Comparison of ENCODE assay signal across 1 cellular context in the genomic region with DNA sequence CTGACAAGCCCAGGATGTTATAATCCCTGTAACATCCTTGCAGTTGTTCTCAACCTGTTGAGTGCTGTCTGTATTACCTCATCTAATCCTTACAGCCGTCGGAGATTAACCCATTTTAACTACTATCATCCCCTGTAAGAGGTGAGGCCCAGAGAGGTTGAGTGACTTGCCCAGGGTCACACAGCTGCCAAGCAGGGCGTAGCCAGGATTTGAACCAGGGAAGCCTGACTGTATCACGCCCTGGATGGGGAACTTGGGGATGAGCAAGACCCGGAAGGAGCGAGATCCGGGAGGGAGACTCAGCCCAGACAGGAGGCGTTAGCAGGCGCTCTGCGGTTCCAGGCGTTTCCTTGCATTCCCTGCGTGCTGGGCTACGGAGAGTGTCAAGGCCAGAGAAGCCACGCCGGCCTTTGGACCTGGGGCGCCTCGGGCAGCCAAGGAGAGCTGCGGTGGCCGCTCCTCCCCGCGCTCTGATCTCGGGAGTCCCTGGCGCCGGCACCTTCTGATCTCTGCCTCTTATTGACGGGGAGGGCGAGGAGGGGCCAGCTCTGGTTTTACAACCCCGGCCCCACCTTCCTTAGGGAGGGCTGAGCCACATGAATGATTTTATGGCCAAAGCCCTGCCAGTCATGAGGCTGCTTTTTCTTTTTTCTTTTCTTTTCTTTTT.
TF ChIP-seq lines count a peak whose summit lies in the region.

No MANE protein-coding gene starts in this region.

TF ChIP-seq in HepG2, 621 proteins besides CTCF, POLR2A, EP300 and RAD21 (continued from another document and continues in another):
- TF ChIP-seq, protein P1, sequence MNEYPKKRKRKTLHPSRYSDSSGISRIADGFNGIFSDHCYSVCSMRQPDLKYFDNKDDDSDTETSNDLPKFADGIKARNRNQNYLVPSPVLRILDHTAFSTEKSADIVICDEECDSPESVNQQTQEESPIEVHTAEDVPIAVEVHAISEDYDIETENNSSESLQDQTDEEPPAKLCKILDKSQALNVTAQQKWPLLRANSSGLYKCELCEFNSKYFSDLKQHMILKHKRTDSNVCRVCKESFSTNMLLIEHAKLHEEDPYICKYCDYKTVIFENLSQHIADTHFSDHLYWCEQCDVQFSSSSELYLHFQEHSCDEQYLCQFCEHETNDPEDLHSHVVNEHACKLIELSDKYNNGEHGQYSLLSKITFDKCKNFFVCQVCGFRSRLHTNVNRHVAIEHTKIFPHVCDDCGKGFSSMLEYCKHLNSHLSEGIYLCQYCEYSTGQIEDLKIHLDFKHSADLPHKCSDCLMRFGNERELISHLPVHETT (CRISPR knock-in tag; conservative IDR thresholded peaks at IDR 0.05), result peak; percentile 50; the same call in 1 of the 2 replicates
- TF ChIP-seq MTF1 (CRISPR knock-in tag; IDR thresholded peaks at IDR 0.05) (no peak), ZNF12 (CRISPR knock-in tag; IDR thresholded peaks at IDR 0.05) (no peak), KAT7 (CRISPR knock-in tag; IDR thresholded peaks at IDR 0.05; ENCODE audit: borderline replicate concordance) (peak; percentile 87), NFKBIZ (CRISPR knock-in tag; IDR thresholded peaks at IDR 0.05) (0 out of 2 replicates have a peak, but pooled peaks have one; percentile 77), GABPB1 (CRISPR knock-in tag; IDR thresholded peaks at IDR 0.05) (peak; percentile 79; the same call in 1 of the 2 replicates), HIVEP1 (CRISPR knock-in tag; IDR thresholded peaks at IDR 0.05) (peak; percentile 72), GZF1 (CRISPR knock-in tag; IDR thresholded peaks at IDR 0.05) (no peak), ZNF577 (CRISPR knock-in tag; IDR thresholded peaks at IDR 0.05; ENCODE audit: borderline replicate concordance, low read depth) (no peak), ZNF724P (CRISPR knock-in tag; IDR thresholded peaks at IDR 0.05; ENCODE audit: borderline replicate concordance) (no peak), ZNF766 (CRISPR knock-in tag; IDR thresholded peaks at IDR 0.05; ENCODE audit: borderline replicate concordance) (no peak), ZNF124 (CRISPR knock-in tag; IDR thresholded peaks at IDR 0.05) (0 out of 2 replicates have a peak, but pooled peaks have one; percentile 47), GATAD1 (CRISPR knock-in tag; IDR thresholded peaks at IDR 0.05) (peak; percentile 57; the same call in 1 of the 2 replicates), TBX2 (CRISPR knock-in tag; IDR thresholded peaks at IDR 0.05; ENCODE audit: borderline replicate concordance) (peak; percentile 97), CEBPG (CRISPR knock-in tag; IDR thresholded peaks at IDR 0.05) (peak; percentile 55; the same call in 1 of the 2 replicates), ZSCAN30 (CRISPR knock-in tag; IDR thresholded peaks at IDR 0.05) (no peak), NONO (IDR thresholded peaks at IDR 0.05) (no peak), NONO (CRISPR knock-in tag; conservative IDR thresholded peaks at IDR 0.05) (peak; percentile 90), MAFG (CRISPR knock-in tag; IDR thresholded peaks at IDR 0.05) (no peak), ZNF382 (CRISPR knock-in tag; IDR thresholded peaks at IDR 0.05; ENCODE audit: borderline replicate concordance) (no peak), POLR2AphosphoS2 (IDR thresholded peaks at IDR 0.05; ENCODE audit: low read depth, low read length) (no peak), ARNTL (CRISPR knock-in tag; IDR thresholded peaks at IDR 0.05) (peak; percentile 82; the same call in 1 of the 2 replicates), ZNF619 (CRISPR knock-in tag; IDR thresholded peaks at IDR 0.05) (no peak), ZNF552 (CRISPR knock-in tag; IDR thresholded peaks at IDR 0.05; ENCODE audit: borderline replicate concordance) (peak; percentile 46; the same call in 1 of the 2 replicates), ZNF841 (CRISPR knock-in tag; IDR thresholded peaks at IDR 0.05; ENCODE audit: borderline replicate concordance) (no peak), ZC3H4 (CRISPR knock-in tag; IDR thresholded peaks at IDR 0.05; ENCODE audit: borderline replicate concordance) (no peak), ATAD3A (CRISPR knock-in tag; IDR thresholded peaks at IDR 0.05) (no peak), ZMAT3 (CRISPR knock-in tag; conservative IDR thresholded peaks at IDR 0.05) (peak; percentile 79; the same call in 1 of the 2 replicates)
- TF ChIP-seq, protein P2, sequence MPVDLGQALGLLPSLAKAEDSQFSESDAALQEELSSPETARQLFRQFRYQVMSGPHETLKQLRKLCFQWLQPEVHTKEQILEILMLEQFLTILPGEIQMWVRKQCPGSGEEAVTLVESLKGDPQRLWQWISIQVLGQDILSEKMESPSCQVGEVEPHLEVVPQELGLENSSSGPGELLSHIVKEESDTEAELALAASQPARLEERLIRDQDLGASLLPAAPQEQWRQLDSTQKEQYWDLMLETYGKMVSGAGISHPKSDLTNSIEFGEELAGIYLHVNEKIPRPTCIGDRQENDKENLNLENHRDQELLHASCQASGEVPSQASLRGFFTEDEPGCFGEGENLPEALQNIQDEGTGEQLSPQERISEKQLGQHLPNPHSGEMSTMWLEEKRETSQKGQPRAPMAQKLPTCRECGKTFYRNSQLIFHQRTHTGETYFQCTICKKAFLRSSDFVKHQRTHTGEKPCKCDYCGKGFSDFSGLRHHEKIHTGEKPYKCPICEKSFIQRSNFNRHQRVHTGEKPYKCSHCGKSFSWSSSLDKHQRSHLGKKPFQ (CRISPR knock-in tag; IDR thresholded peaks at IDR 0.05; ENCODE audit: insufficient replicate concordance), result no peak
- TF ChIP-seq, protein P3, sequence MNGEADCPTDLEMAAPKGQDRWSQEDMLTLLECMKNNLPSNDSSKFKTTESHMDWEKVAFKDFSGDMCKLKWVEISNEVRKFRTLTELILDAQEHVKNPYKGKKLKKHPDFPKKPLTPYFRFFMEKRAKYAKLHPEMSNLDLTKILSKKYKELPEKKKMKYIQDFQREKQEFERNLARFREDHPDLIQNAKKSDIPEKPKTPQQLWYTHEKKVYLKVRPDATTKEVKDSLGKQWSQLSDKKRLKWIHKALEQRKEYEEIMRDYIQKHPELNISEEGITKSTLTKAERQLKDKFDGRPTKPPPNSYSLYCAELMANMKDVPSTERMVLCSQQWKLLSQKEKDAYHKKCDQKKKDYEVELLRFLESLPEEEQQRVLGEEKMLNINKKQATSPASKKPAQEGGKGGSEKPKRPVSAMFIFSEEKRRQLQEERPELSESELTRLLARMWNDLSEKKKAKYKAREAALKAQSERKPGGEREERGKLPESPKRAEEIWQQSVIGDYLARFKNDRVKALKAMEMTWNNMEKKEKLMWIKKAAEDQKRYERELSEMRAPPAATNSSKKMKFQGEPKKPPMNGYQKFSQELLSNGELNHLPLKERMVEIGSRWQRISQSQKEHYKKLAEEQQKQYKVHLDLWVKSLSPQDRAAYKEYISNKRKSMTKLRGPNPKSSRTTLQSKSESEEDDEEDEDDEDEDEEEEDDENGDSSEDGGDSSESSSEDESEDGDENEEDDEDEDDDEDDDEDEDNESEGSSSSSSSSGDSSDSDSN (CRISPR knock-in tag; IDR thresholded peaks at IDR 0.05), result peak; percentile 68
- TF ChIP-seq, protein P4, sequence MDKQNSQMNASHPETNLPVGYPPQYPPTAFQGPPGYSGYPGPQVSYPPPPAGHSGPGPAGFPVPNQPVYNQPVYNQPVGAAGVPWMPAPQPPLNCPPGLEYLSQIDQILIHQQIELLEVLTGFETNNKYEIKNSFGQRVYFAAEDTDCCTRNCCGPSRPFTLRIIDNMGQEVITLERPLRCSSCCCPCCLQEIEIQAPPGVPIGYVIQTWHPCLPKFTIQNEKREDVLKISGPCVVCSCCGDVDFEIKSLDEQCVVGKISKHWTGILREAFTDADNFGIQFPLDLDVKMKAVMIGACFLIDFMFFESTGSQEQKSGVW (CRISPR knock-in tag; IDR thresholded peaks at IDR 0.05; ENCODE audit: borderline replicate concordance), result no peak
- TF ChIP-seq, protein P5, sequence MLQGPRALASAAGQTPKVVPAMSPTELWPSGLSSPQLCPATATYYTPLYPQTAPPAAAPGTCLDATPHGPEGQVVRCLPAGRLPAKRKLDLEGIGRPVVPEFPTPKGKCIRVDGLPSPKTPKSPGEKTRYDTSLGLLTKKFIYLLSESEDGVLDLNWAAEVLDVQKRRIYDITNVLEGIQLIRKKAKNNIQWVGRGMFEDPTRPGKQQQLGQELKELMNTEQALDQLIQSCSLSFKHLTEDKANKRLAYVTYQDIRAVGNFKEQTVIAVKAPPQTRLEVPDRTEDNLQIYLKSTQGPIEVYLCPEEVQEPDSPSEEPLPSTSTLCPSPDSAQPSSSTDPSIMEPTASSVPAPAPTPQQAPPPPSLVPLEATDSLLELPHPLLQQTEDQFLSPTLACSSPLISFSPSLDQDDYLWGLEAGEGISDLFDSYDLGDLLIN (CRISPR knock-in tag; IDR thresholded peaks at IDR 0.05; ENCODE audit: borderline replicate concordance), result no peak
- TF ChIP-seq, protein P6, sequence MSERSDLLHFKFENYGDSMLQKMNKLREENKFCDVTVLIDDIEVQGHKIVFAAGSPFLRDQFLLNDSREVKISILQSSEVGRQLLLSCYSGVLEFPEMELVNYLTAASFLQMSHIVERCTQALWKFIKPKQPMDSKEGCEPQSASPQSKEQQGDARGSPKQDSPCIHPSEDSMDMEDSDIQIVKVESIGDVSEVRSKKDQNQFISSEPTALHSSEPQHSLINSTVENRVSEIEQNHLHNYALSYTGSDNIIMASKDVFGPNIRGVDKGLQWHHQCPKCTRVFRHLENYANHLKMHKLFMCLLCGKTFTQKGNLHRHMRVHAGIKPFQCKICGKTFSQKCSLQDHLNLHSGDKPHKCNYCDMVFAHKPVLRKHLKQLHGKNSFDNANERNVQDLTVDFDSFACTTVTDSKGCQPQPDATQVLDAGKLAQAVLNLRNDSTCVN (CRISPR knock-in tag; IDR thresholded peaks at IDR 0.05; ENCODE audit: borderline replicate concordance), result peak; percentile 61; the same call in 1 of the 2 replicates
- TF ChIP-seq, protein P7, sequence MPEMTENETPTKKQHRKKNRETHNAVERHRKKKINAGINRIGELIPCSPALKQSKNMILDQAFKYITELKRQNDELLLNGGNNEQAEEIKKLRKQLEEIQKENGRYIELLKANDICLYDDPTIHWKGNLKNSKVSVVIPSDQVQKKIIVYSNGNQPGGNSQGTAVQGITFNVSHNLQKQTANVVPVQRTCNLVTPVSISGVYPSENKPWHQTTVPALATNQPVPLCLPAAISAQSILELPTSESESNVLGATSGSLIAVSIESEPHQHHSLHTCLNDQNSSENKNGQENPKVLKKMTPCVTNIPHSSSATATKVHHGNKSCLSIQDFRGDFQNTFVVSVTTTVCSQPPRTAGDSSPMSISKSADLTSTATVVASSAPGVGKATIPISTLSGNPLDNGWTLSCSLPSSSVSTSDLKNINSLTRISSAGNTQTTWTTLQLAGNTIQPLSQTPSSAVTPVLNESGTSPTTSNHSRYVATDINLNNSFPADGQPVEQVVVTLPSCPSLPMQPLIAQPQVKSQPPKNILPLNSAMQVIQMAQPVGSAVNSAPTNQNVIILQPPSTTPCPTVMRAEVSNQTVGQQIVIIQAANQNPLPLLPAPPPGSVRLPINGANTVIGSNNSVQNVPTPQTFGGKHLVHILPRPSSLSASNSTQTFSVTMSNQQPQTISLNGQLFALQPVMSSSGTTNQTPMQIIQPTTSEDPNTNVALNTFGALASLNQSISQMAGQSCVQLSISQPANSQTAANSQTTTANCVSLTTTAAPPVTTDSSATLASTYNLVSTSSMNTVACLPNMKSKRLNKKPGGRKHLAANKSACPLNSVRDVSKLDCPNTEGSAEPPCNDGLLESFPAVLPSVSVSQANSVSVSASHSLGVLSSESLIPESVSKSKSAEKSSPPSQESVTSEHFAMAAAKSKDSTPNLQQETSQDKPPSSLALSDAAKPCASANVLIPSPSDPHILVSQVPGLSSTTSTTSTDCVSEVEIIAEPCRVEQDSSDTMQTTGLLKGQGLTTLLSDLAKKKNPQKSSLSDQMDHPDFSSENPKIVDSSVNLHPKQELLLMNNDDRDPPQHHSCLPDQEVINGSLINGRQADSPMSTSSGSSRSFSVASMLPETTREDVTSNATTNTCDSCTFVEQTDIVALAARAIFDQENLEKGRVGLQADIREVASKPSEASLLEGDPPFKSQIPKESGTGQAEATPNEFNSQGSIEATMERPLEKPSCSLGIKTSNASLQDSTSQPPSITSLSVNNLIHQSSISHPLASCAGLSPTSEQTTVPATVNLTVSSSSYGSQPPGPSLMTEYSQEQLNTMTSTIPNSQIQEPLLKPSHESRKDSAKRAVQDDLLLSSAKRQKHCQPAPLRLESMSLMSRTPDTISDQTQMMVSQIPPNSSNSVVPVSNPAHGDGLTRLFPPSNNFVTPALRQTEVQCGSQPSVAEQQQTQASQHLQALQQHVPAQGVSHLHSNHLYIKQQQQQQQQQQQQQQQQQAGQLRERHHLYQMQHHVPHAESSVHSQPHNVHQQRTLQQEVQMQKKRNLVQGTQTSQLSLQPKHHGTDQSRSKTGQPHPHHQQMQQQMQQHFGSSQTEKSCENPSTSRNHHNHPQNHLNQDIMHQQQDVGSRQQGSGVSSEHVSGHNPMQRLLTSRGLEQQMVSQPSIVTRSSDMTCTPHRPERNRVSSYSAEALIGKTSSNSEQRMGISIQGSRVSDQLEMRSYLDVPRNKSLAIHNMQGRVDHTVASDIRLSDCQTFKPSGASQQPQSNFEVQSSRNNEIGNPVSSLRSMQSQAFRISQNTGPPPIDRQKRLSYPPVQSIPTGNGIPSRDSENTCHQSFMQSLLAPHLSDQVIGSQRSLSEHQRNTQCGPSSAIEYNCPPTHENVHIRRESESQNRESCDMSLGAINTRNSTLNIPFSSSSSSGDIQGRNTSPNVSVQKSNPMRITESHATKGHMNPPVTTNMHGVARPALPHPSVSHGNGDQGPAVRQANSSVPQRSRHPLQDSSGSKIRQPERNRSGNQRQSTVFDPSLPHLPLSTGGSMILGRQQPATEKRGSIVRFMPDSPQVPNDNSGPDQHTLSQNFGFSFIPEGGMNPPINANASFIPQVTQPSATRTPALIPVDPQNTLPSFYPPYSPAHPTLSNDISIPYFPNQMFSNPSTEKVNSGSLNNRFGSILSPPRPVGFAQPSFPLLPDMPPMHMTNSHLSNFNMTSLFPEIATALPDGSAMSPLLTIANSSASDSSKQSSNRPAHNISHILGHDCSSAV (CRISPR knock-in tag; IDR thresholded peaks at IDR 0.05; ENCODE audit: borderline replicate concordance), result no peak
- TF ChIP-seq, protein P8, sequence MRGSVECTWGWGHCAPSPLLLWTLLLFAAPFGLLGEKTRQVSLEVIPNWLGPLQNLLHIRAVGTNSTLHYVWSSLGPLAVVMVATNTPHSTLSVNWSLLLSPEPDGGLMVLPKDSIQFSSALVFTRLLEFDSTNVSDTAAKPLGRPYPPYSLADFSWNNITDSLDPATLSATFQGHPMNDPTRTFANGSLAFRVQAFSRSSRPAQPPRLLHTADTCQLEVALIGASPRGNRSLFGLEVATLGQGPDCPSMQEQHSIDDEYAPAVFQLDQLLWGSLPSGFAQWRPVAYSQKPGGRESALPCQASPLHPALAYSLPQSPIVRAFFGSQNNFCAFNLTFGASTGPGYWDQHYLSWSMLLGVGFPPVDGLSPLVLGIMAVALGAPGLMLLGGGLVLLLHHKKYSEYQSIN (CRISPR knock-in tag; IDR thresholded peaks at IDR 0.05; ENCODE audit: borderline replicate concordance), result no peak
- TF ChIP-seq, protein P9, sequence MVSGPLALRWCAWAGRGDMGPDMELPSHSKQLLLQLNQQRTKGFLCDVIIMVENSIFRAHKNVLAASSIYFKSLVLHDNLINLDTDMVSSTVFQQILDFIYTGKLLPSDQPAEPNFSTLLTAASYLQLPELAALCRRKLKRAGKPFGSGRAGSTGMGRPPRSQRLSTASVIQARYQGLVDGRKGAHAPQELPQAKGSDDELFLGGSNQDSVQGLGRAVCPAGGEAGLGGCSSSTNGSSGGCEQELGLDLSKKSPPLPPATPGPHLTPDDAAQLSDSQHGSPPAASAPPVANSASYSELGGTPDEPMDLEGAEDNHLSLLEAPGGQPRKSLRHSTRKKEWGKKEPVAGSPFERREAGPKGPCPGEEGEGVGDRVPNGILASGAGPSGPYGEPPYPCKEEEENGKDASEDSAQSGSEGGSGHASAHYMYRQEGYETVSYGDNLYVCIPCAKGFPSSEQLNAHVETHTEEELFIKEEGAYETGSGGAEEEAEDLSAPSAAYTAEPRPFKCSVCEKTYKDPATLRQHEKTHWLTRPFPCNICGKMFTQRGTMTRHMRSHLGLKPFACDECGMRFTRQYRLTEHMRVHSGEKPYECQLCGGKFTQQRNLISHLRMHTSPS (CRISPR knock-in tag; IDR thresholded peaks at IDR 0.05; ENCODE audit: low read depth), result peak; percentile 73
